8 cellular contexts compared by ENCODE assay signal in the genomic region with DNA sequence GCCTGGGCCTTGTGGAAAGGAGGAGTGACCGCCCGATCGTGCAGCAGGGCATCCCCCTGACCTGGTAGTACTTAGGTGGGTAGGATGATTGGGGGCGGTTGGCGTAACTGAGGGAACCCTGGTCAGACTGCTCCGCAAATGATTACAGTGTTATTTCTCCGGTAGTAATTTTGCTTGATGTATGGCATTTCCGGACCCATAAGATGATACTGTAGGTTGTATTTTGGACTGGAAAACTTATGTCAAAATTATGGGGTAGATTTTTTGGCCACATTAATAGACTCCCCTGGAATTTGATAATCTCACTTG. TPM values are rescaled to one million over a fixed set of nuclear protein-coding genes. Genes with fewer than 3 reads are reported as not detected.
A peak's percentile ranks its signal among the peaks of the same experiment; 100 is the strongest.
DNase-seq lines count a peak whose midpoint lies in the region; ATAC-seq and TF ChIP-seq lines count a peak whose summit lies in the region.

No MANE protein-coding gene starts in this region.

- DNase-seq in SJSA1 (ENCODE audit: low read depth in 1 of 2, low spot score in 2 of 2) (no peak), fibroblast of the aortic adventitia (ENCODE audit: low read depth) (no peak), MV-4-11 (lab: John Stamatoyannopoulos, UW) (no peak), inferior parietal cortex (ENCODE audit: extremely low spot score) (no peak), LoVo (ENCODE audit: low spot score) (no peak)

- H3K9me3 ChIP-seq in SJSA1 (replicated peaks) (no peaks in the 10 kb centered on the region), skeletal muscle satellite cell (replicated peaks; ENCODE audit: low read length) (no peaks in the 10 kb centered on the region)

- TF ChIP-seq CTCF in fibroblast of the aortic adventitia (IDR thresholded peaks at IDR 0.05; ENCODE audit: insufficient read depth, low read length), result no peak

- H3K4me1 ChIP-seq in SJSA1 (replicated peaks), result peaks cover 13% of the 10 kb centered on the region
- H3K4me1 ChIP-seq in skeletal muscle satellite cell (ENCODE audit: control insufficient read depth, insufficient read depth, low read length), result peaks cover 5% of the 10 kb centered on the region

- peak; percentile 11 for ATAC-seq in GM19035 (IDR thresholded peaks at IDR 0.05; ENCODE audit: unreplicated experiment)
- no peak for ATAC-seq in GM18861 (IDR thresholded peaks at IDR 0.05; ENCODE audit: unreplicated experiment)

- H3K4me2 ChIP-seq in skeletal muscle satellite cell (ENCODE audit: low read length), result peak overlapping the region; percentile 87

- H3K9ac ChIP-seq in skeletal muscle satellite cell (ENCODE audit: low read depth, low read length), result peak overlapping the region; percentile 99

- H3K27ac ChIP-seq in SJSA1, result peak overlapping the region; percentile 95

- H3K36me3 ChIP-seq in SJSA1 (peaks cover 4% of the 10 kb centered on the region), skeletal muscle satellite cell (ENCODE audit: insufficient read depth, low read length) (no peaks in the 10 kb centered on the region)

- H3K4me3 ChIP-seq in SJSA1 (peak overlapping the region; percentile 93), fibroblast of the aortic adventitia (ENCODE audit: low read depth, low read length) (peak overlapping the region; percentile 89), skeletal muscle satellite cell (ENCODE audit: low read length) (peak overlapping the region; percentile 100)

- H3K27me3 ChIP-seq in SJSA1 (replicated peaks) (no peaks in the 10 kb centered on the region), skeletal muscle satellite cell (ENCODE audit: control insufficient read depth, insufficient read depth, low read length) (no peaks in the 10 kb centered on the region)

RNA-seq across cellular contexts. Expression of a gene that starts 0.8 kb away (rescaled TPM):
- total RNA-seq in SJSA1 (2014; rRNA removed; shearing (Covaris generic)), result 25.6 and 26.4 TPM in 2 replicates
- total RNA-seq in fibroblast of the aortic adventitia (ENCODE audit: low replicate concordance), result 26.9 and 29.8 TPM in 2 replicates
- 9.6 and 18.3 TPM in 2 replicates for total RNA-seq in skeletal muscle satellite cell (2012; rRNA removed)

RNA-seq across cellular contexts. Expression of a gene that starts 45.7 kb away (rescaled TPM):
- 47.0 and 51.9 TPM in 2 replicates for total RNA-seq in SJSA1 (2014; rRNA removed; shearing (Covaris generic))
- total RNA-seq in fibroblast of the aortic adventitia (ENCODE audit: low replicate concordance), result 22.4 and 33.6 TPM in 2 replicates
- 29.9 and 38.4 TPM in 2 replicates for total RNA-seq in skeletal muscle satellite cell (2012; rRNA removed)
